17 cellular contexts compared by ENCODE assay signal in genomic region chr14:94396628-94397210, GRCh38. TPM values are rescaled to one million over a fixed set of nuclear protein-coding genes. Genes with fewer than 3 reads are reported as not detected.
DNase-seq lines count a peak whose midpoint lies in the region; ATAC-seq and TF ChIP-seq lines count a peak whose summit lies in the region.
"Had no signal": no experiment of that assay in that cellular context is flagged by ENCODE, and none has a peak within 500 bp of the region (broad histone marks: within the 10 kb centered on the region; RNA-seq: fewer than 3 reads in every experiment).

No MANE protein-coding gene starts in this region.

- peak overlapping the region; percentile 94 to 98 for H3K27ac ChIP-seq in liver (ENCODE audit: low read depth in 1 of 2, low read length in 2 of 2)
- H3K27ac ChIP-seq in upper lobe of left lung: peak overlapping the region in 3 of 4 donors; percentile 32 to 90 (median 72)
- H3K27ac ChIP-seq: PC-9, SK-N-MC had no signal

- H3K36me3 ChIP-seq in HAP-1 (replicated peaks): no peaks in the 10 kb centered on the region
- no peaks in the 10 kb centered on the region for H3K36me3 ChIP-seq in liver (ENCODE audit: control insufficient read depth in 4 of 4, insufficient read depth in 3 of 4, low read depth in 1 of 4, low read length in 3 of 4)
- no peaks in the 10 kb centered on the region for H3K36me3 ChIP-seq in upper lobe of left lung
- H3K36me3 ChIP-seq: BE2C had no signal

- TF ChIP-seq CTCF in WTC11 (IDR thresholded peaks at IDR 0.05): no peak
- no peak for TF ChIP-seq CTCF in liver (IDR thresholded peaks at IDR 0.05; ENCODE audit: low read depth, low read length, missing input control)
- TF ChIP-seq CTCF in upper lobe of left lung (IDR thresholded peaks at IDR 0.05): no peak

- POLR2A ChIA-PET in WTC11 (lab: Charles Lee): no interaction called here

- no peak for TF ChIP-seq RAD21 in liver (IDR thresholded peaks at IDR 0.05)

- peaks cover 58% of the 10 kb centered on the region for H3K4me1 Mint-ChIP-seq in WTC11

- ATAC-seq in WTC11 (no peak), upper lobe of left lung (ENCODE audit: low FRiP score in 2 of 2) (no peak), GM19035 (IDR thresholded peaks at IDR 0.05; ENCODE audit: unreplicated experiment) (no peak)

- no peak overlapping the region for H3K9ac ChIP-seq in liver (ENCODE audit: low read depth in 1 of 2, low read length in 2 of 2)

- H3K4me1 ChIP-seq in HAP-1 (peaks cover 49% of the 10 kb centered on the region), liver (ENCODE audit: control insufficient read depth in 4 of 4, insufficient read depth in 4 of 4, low read length in 3 of 4) (peaks cover 12 to 49% (median 40%) of the 10 kb centered on the region in 4 donors), upper lobe of left lung (peaks cover 0 to 52% (median 35%) of the 10 kb centered on the region in 4 donors)
- H3K4me1 ChIP-seq: BE2C had no signal

- no peak for TF ChIP-seq EP300 in upper lobe of left lung (IDR thresholded peaks at IDR 0.05)

- TF ChIP-seq POLR2A in upper lobe of left lung (IDR thresholded peaks at IDR 0.05): no peak

- CTCF ChIA-PET in WTC11 (lab: Charles Lee): interaction anchor here (1.2 to 1.8 kb wide), 2 partner anchors 11 to 25 kb away, joined by 3 to 5 read pairs; no protein-coding TSS in a partner anchor

- H3K4me3 Mint-ChIP-seq in WTC11: peak overlapping the region; percentile 36; the same call in 1 of the 2 replicates
- H3K4me3 Mint-ChIP-seq: CD4-positive, alpha-beta memory T cell; HFFc6 had no signal

- DNase-seq in HAP-1 (ENCODE audit: low spot score in 2 of 2) (peak; percentile 71 to 88), WTC11 (ENCODE audit: low spot score) (no peak), upper lobe of left lung (no peak), SK-N-DZ (ENCODE audit: low spot score) (no peak), kidney glomerular epithelial cell (lab: John Stamatoyannopoulos, UW) (no peak)
- DNase-seq: BE2C; CD4-positive, alpha-beta memory T cell; DMS79 treated with DMSO at 0.1 percent for 48 hours; HFFc6; NCI-H1436 treated with DMSO at 0.1 percent for 48 hours; NCI-H2029 treated with DMSO at 0.1 percent for 48 hours; NCI-H82; PC-9 had no signal

- H3K27ac Mint-ChIP-seq in WTC11: peak overlapping the region; percentile 43; the same call in 1 of the 2 replicates
- H3K27ac Mint-ChIP-seq: CD4-positive, alpha-beta memory T cell; HFFc6 had no signal

- in situ Hi-C loops in HAP-1 (cut with MboI; ENCODE audit: low sequenced_read_pairs): no loop called here

- H3K27me3 ChIP-seq in HAP-1 (ENCODE audit: low read depth) (no peaks in the 10 kb centered on the region), liver (ENCODE audit: control insufficient read depth in 4 of 4, insufficient read depth in 4 of 4, low read length in 3 of 4) (no peaks in the 10 kb centered on the region), upper lobe of left lung (no peaks in the 10 kb centered on the region)

- no peaks in the 10 kb centered on the region; the same call in 1 of the 2 replicates for H3K9me3 Mint-ChIP-seq in WTC11

- no peaks in the 10 kb centered on the region for H3K36me3 Mint-ChIP-seq in WTC11
- H3K36me3 Mint-ChIP-seq: CD4-positive, alpha-beta memory T cell had no signal

- H3K9me3 ChIP-seq in HAP-1 (no peaks in the 10 kb centered on the region), liver (ENCODE audit: control insufficient read depth in 4 of 4, low read length in 3 of 4) (no peaks in the 10 kb centered on the region), upper lobe of left lung (no peaks in the 10 kb centered on the region)
- H3K9me3 ChIP-seq: BE2C had no signal

- no peak overlapping the region for H3K4me3 ChIP-seq in HAP-1
- H3K4me3 ChIP-seq in liver (ENCODE audit: low read depth in 1 of 3, low read length in 3 of 3): no peak overlapping the region
- no peak overlapping the region for H3K4me3 ChIP-seq in upper lobe of left lung
- H3K4me3 ChIP-seq: PC-9, SK-N-MC had no signal

- peaks cover 18% of the 10 kb centered on the region for H3K27me3 Mint-ChIP-seq in WTC11 (ENCODE audit: low read depth)

TF ChIP-seq in WTC11, 78 proteins besides CTCF, POLR2A, EP300 and RAD21 (continues in another document):
- TF ChIP-seq RELA (CRISPR knock-in tag; IDR thresholded peaks at IDR 0.05; ENCODE audit: borderline replicate concordance): no peak
- no peak for TF ChIP-seq NFYB (CRISPR knock-in tag; conservative IDR thresholded peaks at IDR 0.05; ENCODE audit: low read depth)
- no peak for TF ChIP-seq FOXP4 (CRISPR knock-in tag; IDR thresholded peaks at IDR 0.05)
- TF ChIP-seq NR2C2 (CRISPR knock-in tag; IDR thresholded peaks at IDR 0.05): no peak
- no peak for TF ChIP-seq ELF4 (CRISPR knock-in tag; IDR thresholded peaks at IDR 0.05; ENCODE audit: low read depth)
- no peak for TF ChIP-seq MLX (CRISPR knock-in tag; IDR thresholded peaks at IDR 0.05)
- no peak for TF ChIP-seq FOXK1 (CRISPR knock-in tag; IDR thresholded peaks at IDR 0.05)

TF ChIP-seq in liver, 16 proteins besides CTCF, POLR2A, EP300 and RAD21:
- peak in 1 of 2 donors; percentile 6 for TF ChIP-seq GABPA (IDR thresholded peaks at IDR 0.05 in 1 of 2, conservative IDR thresholded peaks at IDR 0.05 in 1 of 2)
- TF ChIP-seq YY1 (IDR thresholded peaks at IDR 0.05): no peak

RNA-seq across cellular contexts. Expression of gene SERPINA1, which starts 8.3 kb away (rescaled TPM):
- total RNA-seq in WTC11 (2021) (5.1 to 7.2 TPM (median 6.8 TPM) in 3 replicates), liver (over 10,000 TPM; 10,220 to 22,719 TPM), upper lobe of left lung (1,000 to 10,000 TPM in 1 of 6 donors, 100 to 1,000 TPM in 5; 205 to 1,050 (median 637) TPM)
- over 10,000 TPM; 28,447 to 47,972 TPM for polyA plus RNA-seq in liver
- polyA plus RNA-seq in SK-N-DZ (2014; cell fraction: cytosol; rRNA removed): not detected in 2 replicates
- polyA plus RNA-seq in SK-N-DZ (2014; cell fraction: nucleus; rRNA removed): not detected in 2 replicates
- total RNA-seq: PC-9 had no signal
- polyA plus RNA-seq: CD4-positive, alpha-beta memory T cell had no signal

RNA-seq across cellular contexts. Expression of gene SERPINA2, which starts 30.2 kb away (rescaled TPM):
- total RNA-seq in WTC11 (2021) (not detected in 3 replicates), liver (not detected), upper lobe of left lung (not detected)
- polyA plus RNA-seq in liver: not detected
- not detected in 2 replicates for polyA plus RNA-seq in SK-N-DZ (2014; cell fraction: cytosol; rRNA removed)
- polyA plus RNA-seq in SK-N-DZ (2014; cell fraction: nucleus; rRNA removed): not detected in 2 replicates
- total RNA-seq: CD4-positive, alpha-beta memory T cell; H4; HFFc6; PC-9 had no signal
- polyA plus RNA-seq: CD4-positive, alpha-beta memory T cell had no signal

RNA-seq across cellular contexts. Expression of gene SERPINA11, which starts 55.9 kb away (rescaled TPM):
- total RNA-seq in WTC11 (2021) (0.34 to 0.53 TPM (median 0.46 TPM) in 3 replicates), liver (10 to 100 TPM; 32.6 to 89.4 TPM), upper lobe of left lung (not detected)
- polyA plus RNA-seq in liver: 100 to 1,000 TPM; 145 to 283 TPM
- not detected in 2 replicates for polyA plus RNA-seq in SK-N-DZ (2014; cell fraction: cytosol; rRNA removed)
- not detected in 2 replicates for polyA plus RNA-seq in SK-N-DZ (2014; cell fraction: nucleus; rRNA removed)
- total RNA-seq: CD4-positive, alpha-beta memory T cell; H4; HFFc6; PC-9 had no signal
- polyA plus RNA-seq: CD4-positive, alpha-beta memory T cell had no signal

Comparison
In these comparisons a context has a peak if more than half of its experiments do, and no peak if none do; other contexts are left out.
1. DNase-seq: peak in HAP-1 (2 of 2); none in WTC11 (single experiment), upper lobe of left lung (0 of 2), SK-N-DZ (single experiment) and kidney glomerular epithelial cell (single experiment).
2. RNA of gene SERPINA1, which starts 8.3 kb away (total RNA-seq): 10,220 to 22,719 TPM in liver and 205 to 1,050 TPM in upper lobe of left lung; 5.1 to 7.2 TPM in WTC11; every median in the first group is over 10 times any median in the second.
3. RNA of gene SERPINA11, which starts 55.9 kb away (total RNA-seq): 32.6 to 89.4 TPM in liver; 0.34 to 0.53 TPM in WTC11 and not detected in upper lobe of left lung; every median in the first group is over 10 times any median in the second.